ENCODE assay signal across 28 cellular contexts in genomic region chr3:187305881-187306280, GRCh38. TPM values are rescaled to one million over a fixed set of nuclear protein-coding genes. Genes with fewer than 3 reads are reported as not detected.
"Had no signal": no experiment of that assay in that cellular context is flagged by ENCODE, and none has a peak within 500 bp of the region (broad histone marks: within the 10 kb centered on the region; RNA-seq: fewer than 3 reads in every experiment).

No MANE protein-coding gene starts in this region.

- FAIRE-seq: frontal cortex, keratinocyte had no signal

- H3K36me3 Mint-ChIP-seq: memory B cell; mesothelial cell of epicardium; naive B cell; natural killer cell treated with Interleukin-12 subunit alpha and Interleukin-12 subunit beta and Interleukin-15 and Interleukin-18, amount 100 ng/mL, for 72 hours; stimulated activated memory B cell treated with anti-CD40 and anti-IgM and Interleukin-4, amounts not matched to agents 10 μg/mL and 1 μg/mL and 100 μg/mL, for 72 hours; type B pancreatic cell had no signal

- H3K4me3 ChIP-seq: colonic mucosa, lung, mucosa of descending colon, ovary, psoas muscle, skin epidermis, spleen, testis, tibial artery had no signal

- H3K4me1 Mint-ChIP-seq: memory B cell; naive B cell; stimulated activated memory B cell treated with anti-CD40 and anti-IgM and Interleukin-4, amounts not matched to agents 10 μg/mL and 1 μg/mL and 100 μg/mL, for 72 hours had no signal

- H3K27me3 ChIP-seq: ovary, testis, tibial artery had no signal

- H3K9me3 Mint-ChIP-seq: natural killer cell treated with Interleukin-12 subunit alpha and Interleukin-12 subunit beta and Interleukin-15 and Interleukin-18, amount 100 ng/mL, for 72 hours; type B pancreatic cell had no signal

- H3K4me3 Mint-ChIP-seq: memory B cell; mesothelial cell of epicardium; naive B cell; natural killer cell treated with Interleukin-12 subunit alpha and Interleukin-12 subunit beta and Interleukin-15 and Interleukin-18, amount 100 ng/mL, for 72 hours; stimulated activated memory B cell treated with anti-CD40 and anti-IgM and Interleukin-4, amounts not matched to agents 10 μg/mL and 1 μg/mL and 100 μg/mL, for 72 hours; type B pancreatic cell had no signal

- H3K27ac Mint-ChIP-seq: memory B cell; mesothelial cell of epicardium; natural killer cell treated with Interleukin-12 subunit alpha and Interleukin-12 subunit beta and Interleukin-15 and Interleukin-18, amount 100 ng/mL, for 72 hours; stimulated activated memory B cell treated with anti-CD40 and anti-IgM and Interleukin-4, amounts not matched to agents 10 μg/mL and 1 μg/mL and 100 μg/mL, for 72 hours; type B pancreatic cell had no signal

- H3K36me3 ChIP-seq: colonic mucosa, ovary, spleen, tibial artery had no signal

- DNase-seq: colonic mucosa; dermis blood vessel endothelial cell; effector memory CD4-positive, alpha-beta T cell; erythroblast; hypothalamus; mucosa of descending colon; naive B cell; nucleus accumbens; posterior cingulate gyrus; psoas muscle; spleen; stimulated activated CD4-positive, alpha-beta T cell treated with anti-CD3 and anti-CD28 coated beads, Interleukin-4, amount 100 ng/mL, for 4 hours; stimulated activated naive CD8-positive, alpha-beta T cell treated with anti-CD3 and anti-CD28 coated beads, Interleukin-15, Interleukin-2, amounts not matched to agents 100 U/mL and 50 U/mL, for 24 hours; substantia nigra; testis; tibial artery had no signal

- H3K4me1 ChIP-seq: colonic mucosa, psoas muscle, spleen, testis had no signal

- H3K27ac ChIP-seq: colonic mucosa, ovary, psoas muscle, skin epidermis, spleen, testis, tibial artery had no signal

- ATAC-seq: left lobe of liver; mucosa of descending colon; natural killer cell treated with Interleukin-12 subunit alpha and Interleukin-12 subunit beta and Interleukin-15 and Interleukin-18, amount 100 ng/mL, for 72 hours; psoas muscle; right cardiac atrium; stimulated activated naive CD8-positive, alpha-beta T cell treated with anti-CD3 and anti-CD28 coated beads, Interleukin-15, Interleukin-2, amounts not matched to agents 100 U/mL and 50 U/mL, for 24 hours had no signal

- H3K9me3 ChIP-seq: colonic mucosa, mucosa of descending colon, ovary, psoas muscle, testis, tibial artery had no signal

RNA-seq across cellular contexts. Expression of gene MASP1, which starts 14.3 kb away (rescaled TPM):
- total RNA-seq: natural killer cell treated with Interleukin-12 subunit alpha and Interleukin-12 subunit beta and Interleukin-15 and Interleukin-18, amount 100 ng/mL, for 72 hours had no signal
- polyA plus RNA-seq: keratinocyte had no signal
